In genomic region chr2:17713291-17713690, GRCh38 we compare ENCODE assay signal across 18 cellular contexts. TPM values are rescaled to one million over a fixed set of nuclear protein-coding genes. Genes with fewer than 3 reads are reported as not detected.
DNase-seq lines count a peak whose midpoint lies in the region; ATAC-seq and TF ChIP-seq lines count a peak whose summit lies in the region.
"Had no signal": no experiment of that assay in that cellular context is flagged by ENCODE, and none has a peak within 500 bp of the region (broad histone marks: within the 10 kb centered on the region; RNA-seq: fewer than 3 reads in every experiment).

No MANE protein-coding gene starts in this region.

- H3K9me3 Mint-ChIP-seq in activated CD4-positive, alpha-beta memory T cell treated with anti-CD3 and anti-CD28 coated beads, Interleukin-2, amount 10 ng/mL, durations not matched to agents 7 days and 5 days: no peaks in the 10 kb centered on the region
- no peaks in the 10 kb centered on the region for H3K9me3 Mint-ChIP-seq in activated CD4-positive, alpha-beta memory T cell treated with anti-CD3 and anti-CD28 coated beads for 36 hours
- H3K9me3 Mint-ChIP-seq: CD4-positive, alpha-beta memory T cell had no signal

- WGBS in suprapubic skin: 84% methylated on average over 1 of the region's 1 CpG

- H3K4me1 ChIP-seq in suprapubic skin: no peaks in the 10 kb centered on the region

- TF ChIP-seq EP300 in suprapubic skin (IDR thresholded peaks at IDR 0.05): no peak

- POLR2A ChIA-PET in activated CD4-positive, alpha-beta memory T cell treated with anti-CD3 and anti-CD28 coated beads, Interleukin-2, amount 10 ng/mL, durations not matched to agents 7 days and 5 days (lab: Charles Lee): no interaction called here
- POLR2A ChIA-PET in activated CD4-positive, alpha-beta memory T cell treated with anti-CD3 and anti-CD28 coated beads for 36 hours (lab: Charles Lee): no interaction called here

- H3K4me1 Mint-ChIP-seq in activated CD4-positive, alpha-beta memory T cell treated with anti-CD3 and anti-CD28 coated beads, Interleukin-2, amount 10 ng/mL, durations not matched to agents 7 days and 5 days: peaks cover 3% of the 10 kb centered on the region
- H3K4me1 Mint-ChIP-seq in activated CD4-positive, alpha-beta memory T cell treated with anti-CD3 and anti-CD28 coated beads for 36 hours (ENCODE audit: low read depth): no peaks in the 10 kb centered on the region

- H3K4me3 ChIP-seq in suprapubic skin: no peak overlapping the region

- H3K9me3 ChIP-seq in suprapubic skin: no peaks in the 10 kb centered on the region

- no peaks in the 10 kb centered on the region for H3K27me3 Mint-ChIP-seq in activated CD4-positive, alpha-beta memory T cell treated with anti-CD3 and anti-CD28 coated beads, Interleukin-2, amount 10 ng/mL, durations not matched to agents 7 days and 5 days
- no peaks in the 10 kb centered on the region for H3K27me3 Mint-ChIP-seq in activated CD4-positive, alpha-beta memory T cell treated with anti-CD3 and anti-CD28 coated beads for 36 hours
- H3K27me3 Mint-ChIP-seq: CD4-positive, alpha-beta memory T cell had no signal

- peak overlapping the region; percentile 0 for H3K27ac Mint-ChIP-seq in activated CD4-positive, alpha-beta memory T cell treated with anti-CD3 and anti-CD28 coated beads, Interleukin-2, amount 10 ng/mL, durations not matched to agents 7 days and 5 days
- H3K27ac Mint-ChIP-seq in activated CD4-positive, alpha-beta memory T cell treated with anti-CD3 and anti-CD28 coated beads for 36 hours: no peak overlapping the region

- peaks cover 25% of the 10 kb centered on the region for H3K36me3 Mint-ChIP-seq in activated CD4-positive, alpha-beta memory T cell treated with anti-CD3 and anti-CD28 coated beads, Interleukin-2, amount 10 ng/mL, durations not matched to agents 7 days and 5 days (ENCODE audit: low read depth)
- peaks cover 29% of the 10 kb centered on the region for H3K36me3 Mint-ChIP-seq in activated CD4-positive, alpha-beta memory T cell treated with anti-CD3 and anti-CD28 coated beads for 36 hours

- ATAC-seq in GM21529 (IDR thresholded peaks at IDR 0.05; ENCODE audit: unreplicated experiment): no peak
- ATAC-seq: Right ventricle myocardium inferior had no signal

- H3K27me3 ChIP-seq in suprapubic skin: no peaks in the 10 kb centered on the region

- in situ Hi-C loops in KBM-7 (cut with MboI; ENCODE audit: low pct_unique_long_range_greater_than_20kb, low sequenced_read_pairs): no loop called here

- DNase-seq in activated CD4-positive, alpha-beta memory T cell treated with anti-CD3 and anti-CD28 coated beads, Interleukin-2, amount 10 ng/mL, durations not matched to agents 7 days and 5 days: no peak
- DNase-seq in activated CD4-positive, alpha-beta memory T cell treated with anti-CD3 and anti-CD28 coated beads for 36 hours: no peak
- DNase-seq in inferior parietal cortex (ENCODE audit: extremely low spot score) (peak; percentile 34), putamen (ENCODE audit: low spot score) (peak; percentile 14), suprapubic skin (ENCODE audit: low spot score in 2 of 2) (no peak), KBM-7 (no peak)
- DNase-seq: 8988T; CD4-positive, alpha-beta memory T cell; DMS153; GDM1; NCI-H1417; NCI-H187; NCI-H2227 treated with DMSO at 0.1 percent for 48 hours; NCI-H510A treated with DMSO at 0.1 percent for 48 hours; NCI-H774 had no signal

- CTCF ChIA-PET in activated CD4-positive, alpha-beta memory T cell treated with anti-CD3 and anti-CD28 coated beads, Interleukin-2, amount 10 ng/mL, durations not matched to agents 7 days and 5 days (lab: Charles Lee): no interaction called here
- CTCF ChIA-PET in activated CD4-positive, alpha-beta memory T cell treated with anti-CD3 and anti-CD28 coated beads for 36 hours (lab: Charles Lee): no interaction called here

- TF ChIP-seq CTCF in suprapubic skin (IDR thresholded peaks at IDR 0.05): no peak

- intact Hi-C loops in activated CD4-positive, alpha-beta memory T cell treated with anti-CD3 and anti-CD28 coated beads for 36 hours (cut with micrococcal nuclease): no loop called here

- H3K36me3 ChIP-seq in suprapubic skin: peaks cover 74% of the 10 kb centered on the region

- H3K27ac ChIP-seq in angular gyrus (ENCODE audit: low read depth, low read length) (peak overlapping the region; percentile 67), suprapubic skin (no peak overlapping the region)

- TF ChIP-seq POLR2A in suprapubic skin (IDR thresholded peaks at IDR 0.05): no peak

- H3K4me3 Mint-ChIP-seq in activated CD4-positive, alpha-beta memory T cell treated with anti-CD3 and anti-CD28 coated beads, Interleukin-2, amount 10 ng/mL, durations not matched to agents 7 days and 5 days: no peak overlapping the region
- no peak overlapping the region for H3K4me3 Mint-ChIP-seq in activated CD4-positive, alpha-beta memory T cell treated with anti-CD3 and anti-CD28 coated beads for 36 hours
- H3K4me3 Mint-ChIP-seq: CD4-positive, alpha-beta memory T cell had no signal

RNA-seq across cellular contexts. Expression of gene SMC6, which starts 40.3 kb away (rescaled TPM):
- total RNA-seq in activated CD4-positive, alpha-beta memory T cell treated with anti-CD3 and anti-CD28 coated beads, Interleukin-2, amount 10 ng/mL, durations not matched to agents 7 days and 5 days: 10 to 100 TPM; 36.0 to 36.5 TPM
- total RNA-seq in activated CD4-positive, alpha-beta memory T cell treated with anti-CD3 and anti-CD28 coated beads for 36 hours: 10 to 100 TPM; 21.4 to 22.7 TPM
- 10 to 100 TPM; 22.5 to 34.0 (median 26.9) TPM for total RNA-seq in suprapubic skin

RNA-seq across cellular contexts. Expression of gene GEN1, which starts 40.6 kb away (rescaled TPM):
- 10 to 100 TPM; 32.2 to 38.6 TPM for total RNA-seq in activated CD4-positive, alpha-beta memory T cell treated with anti-CD3 and anti-CD28 coated beads, Interleukin-2, amount 10 ng/mL, durations not matched to agents 7 days and 5 days
- total RNA-seq in activated CD4-positive, alpha-beta memory T cell treated with anti-CD3 and anti-CD28 coated beads for 36 hours: 10 to 100 TPM; 24.0 to 30.9 TPM
- 10 to 100 TPM in 3 of 4 donors, 1 to 10 TPM in 1; 8.9 to 15.2 (median 11.6) TPM for total RNA-seq in suprapubic skin

Comparison
In these comparisons a context has a peak if more than half of its experiments do, and no peak if none do; other contexts are left out.
1. DNase-seq: peak in inferior parietal cortex (single experiment) and putamen (single experiment); none in activated CD4-positive, alpha-beta memory T cell treated with anti-CD3 and anti-CD28 coated beads, Interleukin-2, amount 10 ng/mL, durations not matched to agents 7 days and 5 days (single experiment), activated CD4-positive, alpha-beta memory T cell treated with anti-CD3 and anti-CD28 coated beads for 36 hours (single experiment), suprapubic skin (0 of 2) and KBM-7 (single experiment).